ENCODE assay signal across 14 cellular contexts in genomic region chr3:11602886-11603285, GRCh38. TPM values are rescaled to one million over a fixed set of nuclear protein-coding genes. Genes with fewer than 3 reads are reported as not detected.
A peak's percentile ranks its signal among the peaks of the same experiment; 100 is the strongest.
DNase-seq lines count a peak whose midpoint lies in the region; ATAC-seq and TF ChIP-seq lines count a peak whose summit lies in the region.
"Had no signal": no experiment of that assay in that cellular context is flagged by ENCODE, and none has a peak within 500 bp of the region (broad histone marks: within the 10 kb centered on the region; RNA-seq: fewer than 3 reads in every experiment).

No MANE protein-coding gene starts in this region.

- H3K4me3 Mint-ChIP-seq in naive thymus-derived CD4-positive, alpha-beta T cell, result no peak overlapping the region
- no peak overlapping the region for H3K4me3 Mint-ChIP-seq in activated CD4-positive, alpha-beta memory T cell treated with anti-CD3 and anti-CD28 coated beads for 36 hours
- H3K4me3 Mint-ChIP-seq: activated naive CD8-positive, alpha-beta T cell; effector memory CD8-positive, alpha-beta T cell had no signal

- in situ Hi-C loops in transverse colon (cut with MboI; ENCODE audit: low pct_ligation_motif_present in 1 of 4, low pct_unique_long_range_greater_than_20kb in 1 of 4, low sequenced_read_pairs in 3 of 4), result no loop called here

- H3K4me1 Mint-ChIP-seq in naive thymus-derived CD4-positive, alpha-beta T cell, result peaks cover 26 to 62% (median 43%) of the 10 kb centered on the region in 7 donors
- H3K4me1 Mint-ChIP-seq in activated CD4-positive, alpha-beta memory T cell treated with anti-CD3 and anti-CD28 coated beads for 36 hours (ENCODE audit: low read depth), result peaks cover 8% of the 10 kb centered on the region

- TF ChIP-seq CTCF in cardiac muscle cell (IDR thresholded peaks at IDR 0.05; ENCODE audit: low read depth, low read length), result no peak
- no peak for TF ChIP-seq CTCF in ascending aorta (IDR thresholded peaks at IDR 0.05)
- no peak for TF ChIP-seq CTCF in transverse colon (IDR thresholded peaks at IDR 0.05)

- POLR2A ChIA-PET in naive thymus-derived CD4-positive, alpha-beta T cell (lab: Charles Lee), result no interaction called here
- POLR2A ChIA-PET in activated CD4-positive, alpha-beta memory T cell treated with anti-CD3 and anti-CD28 coated beads for 36 hours (lab: Charles Lee), result no interaction called here

- peaks cover 11% of the 10 kb centered on the region for H3K36me3 ChIP-seq in cardiac muscle cell
- H3K36me3 ChIP-seq in ascending aorta, result no peaks in the 10 kb centered on the region
- H3K36me3 ChIP-seq in mucosa of rectum (ENCODE audit: control insufficient read depth in 2 of 2, insufficient read depth in 2 of 2, low read length in 2 of 2), result peaks cover 18 to 19% of the 10 kb centered on the region in 2 donors
- H3K36me3 ChIP-seq in transverse colon, result peaks cover 0 to 5% (median 2%) of the 10 kb centered on the region in 4 donors
- H3K36me3 ChIP-seq in naive thymus-derived CD4-positive, alpha-beta T cell (ENCODE audit: control insufficient read depth in 2 of 3, insufficient read depth in 3 of 3, low read length in 3 of 3), result peaks cover 0 to 20% (median 7%) of the 10 kb centered on the region in 3 experiments

- H3K9ac ChIP-seq in mucosa of rectum (ENCODE audit: low read depth in 1 of 2, low read length in 2 of 2), result no peak overlapping the region

- WGBS in transverse colon (ENCODE audit: low coverage in 1 of 2), 2 donors, result 83 to 87% methylated on average over 3 of the region's 3 CpGs

- no peak for TF ChIP-seq POLR2A in transverse colon (IDR thresholded peaks at IDR 0.05)

- intact Hi-C loops in Right ventricle myocardium inferior (cut with DNase I) (loop anchor here (5.0 kb wide), 1 partner anchor 39 kb away; the partner anchor contains the start of gene VGLL4), ascending aorta (cut with DNase I) (loop anchor here (1.0 to 5.0 kb wide), 6 partner anchors 35 to 216 kb away; partner anchors contain the start of gene VGLL4), transverse colon (cut with DNase I; ENCODE audit: low total_unique reads) (no loop called here)
- intact Hi-C loops in naive thymus-derived CD4-positive, alpha-beta T cell (cut with micrococcal nuclease), result no loop called here
- intact Hi-C loops in activated CD4-positive, alpha-beta memory T cell treated with anti-CD3 and anti-CD28 coated beads for 36 hours (cut with micrococcal nuclease), result no loop called here

- peak overlapping the region; percentile 26 for H3K27ac ChIP-seq in cardiac muscle cell
- H3K27ac ChIP-seq in ascending aorta, result peak overlapping the region; percentile 85 to 91
- H3K27ac ChIP-seq in mucosa of rectum (ENCODE audit: low read depth in 2 of 2, low read length in 2 of 2), result peak overlapping the region; percentile 3 to 62
- H3K27ac ChIP-seq in transverse colon, result peak overlapping the region; percentile 86 to 91 (median 88)
- no peak overlapping the region for H3K27ac ChIP-seq in naive thymus-derived CD4-positive, alpha-beta T cell (ENCODE audit: low read depth, low read length)

- no peaks in the 10 kb centered on the region for H3K9me3 ChIP-seq in cardiac muscle cell (ENCODE audit: low read depth)
- no peaks in the 10 kb centered on the region for H3K9me3 ChIP-seq in ascending aorta
- H3K9me3 ChIP-seq in mucosa of rectum (ENCODE audit: control insufficient read depth in 2 of 2, low read length in 2 of 2), result no peaks in the 10 kb centered on the region
- H3K9me3 ChIP-seq in transverse colon, result no peaks in the 10 kb centered on the region
- no peaks in the 10 kb centered on the region for H3K9me3 ChIP-seq in naive thymus-derived CD4-positive, alpha-beta T cell (ENCODE audit: control insufficient read depth in 2 of 3, low read length in 3 of 3)

- H3K27me3 ChIP-seq in cardiac muscle cell, result no peaks in the 10 kb centered on the region
- no peaks in the 10 kb centered on the region for H3K27me3 ChIP-seq in ascending aorta
- no peaks in the 10 kb centered on the region for H3K27me3 ChIP-seq in mucosa of rectum (ENCODE audit: control insufficient read depth in 2 of 2, insufficient read depth in 2 of 2, low read length in 2 of 2)
- H3K27me3 ChIP-seq in transverse colon, result no peaks in the 10 kb centered on the region
- H3K27me3 ChIP-seq in naive thymus-derived CD4-positive, alpha-beta T cell (ENCODE audit: control insufficient read depth in 2 of 2, insufficient read depth in 2 of 2, low read length in 2 of 2), result no peaks in the 10 kb centered on the region

- H3K4me3 ChIP-seq in cardiac muscle cell (no peak overlapping the region), ascending aorta (no peak overlapping the region), mucosa of rectum (ENCODE audit: low read length in 2 of 2) (no peak overlapping the region), transverse colon (no peak overlapping the region)
- no peak overlapping the region for H3K4me3 ChIP-seq in naive thymus-derived CD4-positive, alpha-beta T cell (ENCODE audit: low read length)

- CTCF ChIA-PET in naive thymus-derived CD4-positive, alpha-beta T cell (lab: Charles Lee), result no interaction called here
- CTCF ChIA-PET in activated CD4-positive, alpha-beta memory T cell treated with anti-CD3 and anti-CD28 coated beads for 36 hours (lab: Charles Lee), result no interaction called here

- ATAC-seq in Right ventricle myocardium inferior, result no peak
- no peak for ATAC-seq in naive thymus-derived CD4-positive, alpha-beta T cell
- ATAC-seq: effector memory CD8-positive, alpha-beta T cell had no signal

- peaks cover 0 to 4% (median 0%) of the 10 kb centered on the region in 11 donors for H3K9me3 Mint-ChIP-seq in naive thymus-derived CD4-positive, alpha-beta T cell
- no peaks in the 10 kb centered on the region for H3K9me3 Mint-ChIP-seq in activated CD4-positive, alpha-beta memory T cell treated with anti-CD3 and anti-CD28 coated beads for 36 hours
- H3K9me3 Mint-ChIP-seq: effector memory CD8-positive, alpha-beta T cell had no signal

- DNase-seq in cardiac muscle cell (ENCODE audit: low read depth in 1 of 2, low spot score in 1 of 2) (no peak), Right ventricle myocardium inferior (ENCODE audit: missing footprints) (no peak), ascending aorta (ENCODE audit: low spot score in 2 of 2) (no peak), transverse colon (no peak), NCI-H446 (lab: John Stamatoyannopoulos, UW) (no peak)
- DNase-seq in naive thymus-derived CD4-positive, alpha-beta T cell, result no peak
- no peak for DNase-seq in activated CD4-positive, alpha-beta memory T cell treated with anti-CD3 and anti-CD28 coated beads for 36 hours
- DNase-seq: activated CD4-positive, alpha-beta T cell treated with anti-CD3 and anti-CD28 coated beads, Interleukin-2, amount 50 U/mL, for 48 hours; DMS79; effector memory CD8-positive, alpha-beta T cell; NCI-H1048; NCI-H524 had no signal

- peak overlapping the region in 1 of 9 donors; percentile 43 for H3K27ac Mint-ChIP-seq in naive thymus-derived CD4-positive, alpha-beta T cell
- no peak overlapping the region for H3K27ac Mint-ChIP-seq in activated CD4-positive, alpha-beta memory T cell treated with anti-CD3 and anti-CD28 coated beads for 36 hours
- H3K27ac Mint-ChIP-seq: effector memory CD8-positive, alpha-beta T cell had no signal

- TF ChIP-seq EP300 in transverse colon (IDR thresholded peaks at IDR 0.05; ENCODE audit: low read depth), result no peak

- no peaks in the 10 kb centered on the region for H3K27me3 Mint-ChIP-seq in naive thymus-derived CD4-positive, alpha-beta T cell
- no peaks in the 10 kb centered on the region for H3K27me3 Mint-ChIP-seq in activated CD4-positive, alpha-beta memory T cell treated with anti-CD3 and anti-CD28 coated beads for 36 hours
- H3K27me3 Mint-ChIP-seq: activated naive CD8-positive, alpha-beta T cell; effector memory CD8-positive, alpha-beta T cell had no signal

- peaks cover 3 to 60% (median 30%) of the 10 kb centered on the region in 5 donors for H3K36me3 Mint-ChIP-seq in naive thymus-derived CD4-positive, alpha-beta T cell
- H3K36me3 Mint-ChIP-seq in activated CD4-positive, alpha-beta memory T cell treated with anti-CD3 and anti-CD28 coated beads for 36 hours, result peaks cover 21% of the 10 kb centered on the region

- peaks cover 48% of the 10 kb centered on the region for H3K4me1 ChIP-seq in cardiac muscle cell (ENCODE audit: low read depth)
- H3K4me1 ChIP-seq in ascending aorta, result peaks cover 14 to 56% of the 10 kb centered on the region in 2 donors
- peaks cover 3 to 4% of the 10 kb centered on the region in 2 donors for H3K4me1 ChIP-seq in mucosa of rectum (ENCODE audit: control insufficient read depth in 2 of 2, insufficient read depth in 2 of 2, low read length in 2 of 2)
- peaks cover 18 to 56% (median 26%) of the 10 kb centered on the region in 4 donors for H3K4me1 ChIP-seq in transverse colon
- H3K4me1 ChIP-seq in naive thymus-derived CD4-positive, alpha-beta T cell (ENCODE audit: control insufficient read depth in 2 of 2, insufficient read depth in 2 of 2, low read length in 2 of 2), result no peaks in the 10 kb centered on the region

RNA-seq across cellular contexts. Expression of gene VGLL4, which starts 40.8 kb away (rescaled TPM):
- 139 and 147 TPM in 2 replicates for total RNA-seq in cardiac muscle cell
- polyA plus RNA-seq in cardiac muscle cell, result 62.9 and 76.5 TPM in 2 replicates
- 26.8 TPM for total RNA-seq in Right ventricle myocardium inferior
- 146 TPM for total RNA-seq in ascending aorta
- 100 to 1,000 TPM in 1 of 4 donors, 10 to 100 TPM in 3; 67.3 to 175 (median 95.0) TPM for total RNA-seq in transverse colon
- total RNA-seq in naive thymus-derived CD4-positive, alpha-beta T cell, result 10 to 100 TPM; 22.9 to 44.8 (median 36.2) TPM
- 10 to 100 TPM; 18.6 to 23.8 TPM for polyA plus RNA-seq in naive thymus-derived CD4-positive, alpha-beta T cell
- 10 to 100 TPM; 18.2 to 18.7 TPM for total RNA-seq in activated CD4-positive, alpha-beta memory T cell treated with anti-CD3 and anti-CD28 coated beads for 36 hours

Comparison
In these comparisons a context has a peak if more than half of its experiments do, and no peak if none do; other contexts are left out.
1. intact Hi-C loops: an anchor here in Right ventricle myocardium inferior (5.0 kb wide) and ascending aorta (1.0 to 5.0 kb wide); none called in transverse colon, naive thymus-derived CD4-positive, alpha-beta T cell and activated CD4-positive, alpha-beta memory T cell treated with anti-CD3 and anti-CD28 coated beads for 36 hours.